1 cellular context compared by ENCODE assay signal in genomic region chr5:52948418-52949076, GRCh38.
TF ChIP-seq lines count a peak whose summit lies in the region.

No MANE protein-coding gene starts in this region.

TF ChIP-seq in K562, 482 proteins besides CTCF, POLR2A, EP300 and RAD21 (continued from another document):
- peak; percentile 54; the same call in 1 of the 2 replicates for TF ChIP-seq DEAF1 (CRISPR knock-in tag; IDR thresholded peaks at IDR 0.05)
- TF ChIP-seq TSC22D4 (tag; IDR thresholded peaks at IDR 0.05) = no peak
- TF ChIP-seq SPI1 (IDR thresholded peaks at IDR 0.05; ENCODE audit: borderline replicate concordance, low read depth, low read length) = peak; percentile 78
- TF ChIP-seq SMC3 (conservative IDR thresholded peaks at IDR 0.05; ENCODE audit: insufficient read depth, low read depth, low read length) = peak; percentile 47; the same call in 1 of the 2 replicates
